ENCODE assay signal across 8 cellular contexts in the genomic region with DNA sequence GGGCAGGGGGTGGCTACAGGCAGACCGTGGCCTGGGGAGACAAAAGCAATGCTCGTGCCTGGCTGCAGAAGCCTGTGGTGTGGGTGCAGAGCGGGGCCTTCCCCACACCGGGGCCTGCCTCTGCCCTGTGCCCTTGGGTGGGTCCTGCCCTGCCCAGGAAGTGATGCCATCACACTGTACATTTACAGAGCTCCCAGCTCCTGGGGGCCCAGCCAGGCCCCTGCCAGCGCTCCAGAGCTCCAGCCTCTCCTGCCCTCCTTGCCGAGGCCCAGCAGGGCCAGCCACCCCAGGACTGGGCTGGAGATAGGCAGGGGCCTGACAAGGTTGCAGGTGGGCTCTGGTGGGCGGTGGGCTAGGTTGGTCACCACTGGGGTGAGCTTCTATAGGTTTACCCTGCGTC. TPM values are rescaled to one million over a fixed set of nuclear protein-coding genes. Genes with fewer than 3 reads are reported as not detected.
A peak's percentile ranks its signal among the peaks of the same experiment; 100 is the strongest.
DNase-seq lines count a peak whose midpoint lies in the region; ATAC-seq and TF ChIP-seq lines count a peak whose summit lies in the region.

No MANE protein-coding gene starts in this region.

- peak overlapping the region; percentile 76 for H3K27ac ChIP-seq in C4-2B

- peaks cover 7 to 24% (median 17%) of the 10 kb centered on the region in 4 donors for H3K4me1 Mint-ChIP-seq in naive thymus-derived CD8-positive, alpha-beta T cell
- H3K4me1 Mint-ChIP-seq in endothelial cell (ENCODE audit: unreplicated experiment), result no peaks in the 10 kb centered on the region

- DNase-seq in cardiac fibroblast (ENCODE audit: low read depth in 2 of 2) (no peak), DMS153 treated with DMSO at 0.1 percent for 48 hours (lab: John Stamatoyannopoulos, UW; ENCODE audit: unreplicated experiment) (no peak), endothelial cell (ENCODE audit: low spot score) (no peak), NCI-H1417 treated with DMSO at 0.1 percent for 48 hours (lab: John Stamatoyannopoulos, UW) (no peak)
- peak in 2 of 10 donors; percentile 20 to 33 for DNase-seq in naive thymus-derived CD8-positive, alpha-beta T cell

- no peaks in the 10 kb centered on the region for H3K36me3 Mint-ChIP-seq in naive thymus-derived CD8-positive, alpha-beta T cell
- H3K36me3 Mint-ChIP-seq in endothelial cell (ENCODE audit: low read depth, unreplicated experiment), result peaks cover 5% of the 10 kb centered on the region

- H3K27me3 Mint-ChIP-seq in naive thymus-derived CD8-positive, alpha-beta T cell, result no peaks in the 10 kb centered on the region
- peaks cover 11% of the 10 kb centered on the region for H3K27me3 Mint-ChIP-seq in endothelial cell (ENCODE audit: unreplicated experiment)

- peak overlapping the region; percentile 81 to 92 (median 88) for H3K4me3 Mint-ChIP-seq in naive thymus-derived CD8-positive, alpha-beta T cell
- H3K4me3 Mint-ChIP-seq in endothelial cell (ENCODE audit: unreplicated experiment), result no peak overlapping the region

- peak overlapping the region; percentile 5 to 43 for H3K4me3 ChIP-seq in cardiac fibroblast (replicated peaks in 1 of 2; ENCODE audit: low read depth in 2 of 2, low read length in 2 of 2)

- H3K27ac Mint-ChIP-seq in naive thymus-derived CD8-positive, alpha-beta T cell, result peak overlapping the region; percentile 68 to 95 (median 92)
- no peak overlapping the region for H3K27ac Mint-ChIP-seq in endothelial cell (ENCODE audit: unreplicated experiment)

- TF ChIP-seq CTCF in C4-2B (conservative IDR thresholded peaks at IDR 0.05), result no peak
- TF ChIP-seq CTCF in cardiac fibroblast (IDR thresholded peaks at IDR 0.05; ENCODE audit: low read depth, low read length), result no peak
- no peak for TF ChIP-seq CTCF in endothelial cell (IDR thresholded peaks at IDR 0.05; ENCODE audit: unreplicated experiment)

- ATAC-seq in HG03442 (IDR thresholded peaks at IDR 0.05; ENCODE audit: unreplicated experiment), result peak; percentile 7
- peak; percentile 58 to 70 for ATAC-seq in naive thymus-derived CD8-positive, alpha-beta T cell
- no peak for ATAC-seq in HG03378 (IDR thresholded peaks at IDR 0.05; ENCODE audit: unreplicated experiment)

- POLR2A ChIA-PET in naive thymus-derived CD8-positive, alpha-beta T cell (lab: Charles Lee), result interaction anchor here (1.0 to 4.7 kb wide), 4 partner anchors 47 to 311 kb away, joined by 3 to 44 read pairs (median 6); partner anchors contain the start of gene TOLLIP

- peaks cover 0 to 9% (median 0%) of the 10 kb centered on the region in 9 donors for H3K9me3 Mint-ChIP-seq in naive thymus-derived CD8-positive, alpha-beta T cell
- no peaks in the 10 kb centered on the region for H3K9me3 Mint-ChIP-seq in endothelial cell (ENCODE audit: unreplicated experiment)

RNA-seq across cellular contexts. Expression of gene MUC5B, which starts 40.2 kb away (rescaled TPM):
- not detected for total RNA-seq in naive thymus-derived CD8-positive, alpha-beta T cell
- polyA plus RNA-seq in naive thymus-derived CD8-positive, alpha-beta T cell, result not detected
- not detected for total RNA-seq in endothelial cell (ENCODE audit: unreplicated experiment)

RNA-seq across cellular contexts. Expression of gene TOLLIP, which starts 46.4 kb away (rescaled TPM):
- 10 to 100 TPM; 33.8 to 38.6 TPM for total RNA-seq in naive thymus-derived CD8-positive, alpha-beta T cell
- polyA plus RNA-seq in naive thymus-derived CD8-positive, alpha-beta T cell, result 10 to 100 TPM; 21.4 to 27.6 (median 23.4) TPM
- total RNA-seq in endothelial cell (ENCODE audit: unreplicated experiment), result 65.3 TPM
